Comparison of ENCODE assay signal across 12 cellular contexts in the genomic region with DNA sequence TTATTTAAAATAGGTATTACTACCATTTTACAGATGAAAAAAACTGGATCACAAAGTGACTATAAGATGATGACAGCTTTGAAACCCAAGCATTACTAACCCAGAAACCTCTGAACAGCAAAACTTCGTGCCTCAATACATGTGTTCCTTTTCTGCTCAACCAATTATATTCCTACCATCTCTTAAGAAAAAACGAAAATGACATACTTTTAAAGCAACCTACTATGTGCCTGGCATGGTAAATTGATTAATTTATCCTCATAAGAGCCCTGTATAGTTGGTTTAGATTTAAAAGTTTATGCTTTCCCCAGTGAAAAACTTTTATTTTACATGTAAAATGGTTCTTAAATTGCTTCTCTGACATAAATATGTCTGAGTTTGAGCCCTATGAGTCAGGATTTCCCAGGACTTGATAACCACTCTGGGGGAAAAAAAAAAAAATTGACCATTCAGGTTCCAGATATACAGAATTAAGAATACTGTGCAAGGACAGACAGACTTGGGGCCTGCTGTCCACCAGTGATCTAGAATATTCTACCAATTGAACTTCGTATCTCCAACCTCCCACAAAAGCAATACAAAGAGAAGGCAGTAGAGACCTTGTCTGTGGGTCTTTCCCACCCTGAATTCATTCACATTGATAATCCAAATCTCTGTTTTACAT. TPM values are rescaled to one million over a fixed set of nuclear protein-coding genes. Genes with fewer than 3 reads are reported as not detected.
DNase-seq lines count a peak whose midpoint lies in the region; ATAC-seq and TF ChIP-seq lines count a peak whose summit lies in the region.
"Had no signal": no experiment of that assay in that cellular context is flagged by ENCODE, and none has a peak within 500 bp of the region (broad histone marks: within the 10 kb centered on the region; RNA-seq: fewer than 3 reads in every experiment).

No MANE protein-coding gene starts in this region.

- POLR2A ChIA-PET in PC-9 (lab: Charles Lee; ENCODE audit: unreplicated experiment), result interaction anchor here (0.7 kb wide), 1 partner anchor 316 kb away, joined by 3 read pairs; no protein-coding TSS in a partner anchor

- H2AFZ ChIP-seq in PC-9 (no peak overlapping the region), neuron (ENCODE audit: low read depth, low read length) (no peak overlapping the region)

- H3K4me2 ChIP-seq in PC-9, result peak overlapping the region; percentile 82

- peaks cover 2% of the 10 kb centered on the region for H3K27me3 Mint-ChIP-seq in activated CD4-positive, alpha-beta T cell treated with anti-CD3 and anti-CD28 coated beads, Interleukin-2, amount 10 ng/mL, durations not matched to agents 24 days and 14 days

- no peak for TF ChIP-seq CTCF in PC-9 (conservative IDR thresholded peaks at IDR 0.05)

- H3K79me2 ChIP-seq in PC-9 (ENCODE audit: low read depth), result peaks cover 92% of the 10 kb centered on the region

- H3K27ac Mint-ChIP-seq in activated CD4-positive, alpha-beta T cell treated with anti-CD3 and anti-CD28 coated beads, Interleukin-2, amount 10 ng/mL, durations not matched to agents 24 days and 14 days, result peak overlapping the region; percentile 100

- DNase-seq in activated CD4-positive, alpha-beta T cell treated with anti-CD3 and anti-CD28 coated beads, Interleukin-2, amount 10 ng/mL, durations not matched to agents 24 days and 14 days, result peak; percentile 58
- no peak for DNase-seq in activated CD4-positive, alpha-beta T cell treated with anti-CD3 and anti-CD28 coated beads for 48 hours
- DNase-seq in PC-9 (no peak), dermis blood vessel endothelial cell (peak; percentile 60), NCI-H2227 (lab: John Stamatoyannopoulos, UW; ENCODE audit: unreplicated experiment) (no peak), NCI-H146 treated with DMSO at 0.1 percent for 48 hours (lab: John Stamatoyannopoulos, UW; ENCODE audit: unreplicated experiment) (no peak)
- DNase-seq: heart left ventricle, MG63, ovary had no signal

- H3K4me3 Mint-ChIP-seq in activated CD4-positive, alpha-beta T cell treated with anti-CD3 and anti-CD28 coated beads, Interleukin-2, amount 10 ng/mL, durations not matched to agents 24 days and 14 days, result peak overlapping the region; percentile 77

- H3K4me1 ChIP-seq in PC-9 (replicated peaks; ENCODE audit: insufficient read depth), result peaks cover 66% of the 10 kb centered on the region
- peaks cover 52% of the 10 kb centered on the region for H3K4me1 ChIP-seq in neuron (ENCODE audit: insufficient read depth, low read length)

- H3K4me3 ChIP-seq in PC-9, result peak overlapping the region; percentile 91; the same call in 1 of the 2 replicates
- peak overlapping the region; percentile 94 for H3K4me3 ChIP-seq in neuron (ENCODE audit: low read length)
- H3K4me3 ChIP-seq: heart left ventricle had no signal

- 0 out of 2 replicates have a peak, but pooled peaks cover 6% of the 10 kb centered on the region for H3K9me2 ChIP-seq in PC-9 (ENCODE audit: insufficient read depth)

- no TSS peak for BruUV-seq in PC-9 (replicated peaks; lab: Mats Ljungman, UMichigan)

- H3K36me3 ChIP-seq in PC-9 (ENCODE audit: low read depth) (peaks cover 13% of the 10 kb centered on the region; the same call in 1 of the 2 replicates), neuron (ENCODE audit: insufficient read depth, low read length) (no peaks in the 10 kb centered on the region)
- H3K36me3 ChIP-seq: heart left ventricle, ovary had no signal

- H3K36me3 Mint-ChIP-seq in activated CD4-positive, alpha-beta T cell treated with anti-CD3 and anti-CD28 coated beads, Interleukin-2, amount 10 ng/mL, durations not matched to agents 24 days and 14 days (ENCODE audit: low read depth), result peaks cover 38% of the 10 kb centered on the region

- H3K9me3 Mint-ChIP-seq in activated CD4-positive, alpha-beta T cell treated with anti-CD3 and anti-CD28 coated beads, Interleukin-2, amount 10 ng/mL, durations not matched to agents 24 days and 14 days, result no peaks in the 10 kb centered on the region

- H3K4me1 Mint-ChIP-seq in activated CD4-positive, alpha-beta T cell treated with anti-CD3 and anti-CD28 coated beads, Interleukin-2, amount 10 ng/mL, durations not matched to agents 24 days and 14 days, result peaks cover 65% of the 10 kb centered on the region

- CTCF ChIA-PET in PC-9 (lab: Charles Lee), result interaction anchor here (0.8 kb wide), 1 partner anchor 49 kb away, joined by 3 read pairs; no protein-coding TSS in a partner anchor

- H3K9me3 ChIP-seq in PC-9 (ENCODE audit: insufficient read depth, low read depth) (no peaks in the 10 kb centered on the region), neuron (ENCODE audit: low read length) (no peaks in the 10 kb centered on the region)
- H3K9me3 ChIP-seq: heart left ventricle, MG63, ovary had no signal

- peak overlapping the region; percentile 84 for H3K27ac ChIP-seq in PC-9
- H3K27ac ChIP-seq: heart left ventricle had no signal

- peaks cover 60% of the 10 kb centered on the region for H4K20me1 ChIP-seq in PC-9 (ENCODE audit: insufficient read depth)

- no peak for ATAC-seq in HG03442 (IDR thresholded peaks at IDR 0.05; ENCODE audit: unreplicated experiment)
- ATAC-seq: heart left ventricle, Right ventricle myocardium inferior had no signal

- H3K27me3 ChIP-seq in PC-9 (ENCODE audit: insufficient read depth, low read depth), result no peaks in the 10 kb centered on the region
- H3K27me3 ChIP-seq in neuron (ENCODE audit: insufficient read depth, low read length), result no peaks in the 10 kb centered on the region
- H3K27me3 ChIP-seq: heart left ventricle, MG63, ovary had no signal

- peaks cover 10% of the 10 kb centered on the region; the same call in 1 of the 2 replicates for H3F3A ChIP-seq in PC-9 (ENCODE audit: insufficient read depth, low read depth)

- intact Hi-C loops in activated CD4-positive, alpha-beta T cell treated with anti-CD3 and anti-CD28 coated beads, Interleukin-2, amount 10 ng/mL, durations not matched to agents 24 days and 14 days (cut with micrococcal nuclease), result loop anchor here (2.0 to 10.0 kb wide), 8 partner anchors 249 to 1937 kb away; a partner anchor contains a TSS
- intact Hi-C loops in PC-9 (cut with micrococcal nuclease; ENCODE audit: unreplicated experiment), result loop anchor here (5.0 to 10.0 kb wide), 3 partner anchors 317 to 1573 kb away; a partner anchor contains a TSS

RNA-seq across cellular contexts. Expression of a gene that starts 4.3 kb away (rescaled TPM):
- total RNA-seq in activated CD4-positive, alpha-beta T cell treated with anti-CD3 and anti-CD28 coated beads, Interleukin-2, amount 10 ng/mL, durations not matched to agents 24 days and 14 days, result 261 and 277 TPM in 2 replicates
- total RNA-seq in PC-9 (2021) (146 and 152 TPM in 2 replicates), dermis blood vessel endothelial cell (99.3 and 136 TPM in 2 replicates)

Comparison
In these comparisons a context has a peak if more than half of its experiments do, and no peak if none do; other contexts are left out.
1. DNase-seq: peak in activated CD4-positive, alpha-beta T cell treated with anti-CD3 and anti-CD28 coated beads, Interleukin-2, amount 10 ng/mL, durations not matched to agents 24 days and 14 days (single experiment) and dermis blood vessel endothelial cell (single experiment); none in activated CD4-positive, alpha-beta T cell treated with anti-CD3 and anti-CD28 coated beads for 48 hours (single experiment), PC-9 (0 of 2), NCI-H2227 (single experiment) and NCI-H146 treated with DMSO at 0.1 percent for 48 hours (single experiment).